Comparison of ENCODE assay signal across 8 cellular contexts in the genomic region with DNA sequence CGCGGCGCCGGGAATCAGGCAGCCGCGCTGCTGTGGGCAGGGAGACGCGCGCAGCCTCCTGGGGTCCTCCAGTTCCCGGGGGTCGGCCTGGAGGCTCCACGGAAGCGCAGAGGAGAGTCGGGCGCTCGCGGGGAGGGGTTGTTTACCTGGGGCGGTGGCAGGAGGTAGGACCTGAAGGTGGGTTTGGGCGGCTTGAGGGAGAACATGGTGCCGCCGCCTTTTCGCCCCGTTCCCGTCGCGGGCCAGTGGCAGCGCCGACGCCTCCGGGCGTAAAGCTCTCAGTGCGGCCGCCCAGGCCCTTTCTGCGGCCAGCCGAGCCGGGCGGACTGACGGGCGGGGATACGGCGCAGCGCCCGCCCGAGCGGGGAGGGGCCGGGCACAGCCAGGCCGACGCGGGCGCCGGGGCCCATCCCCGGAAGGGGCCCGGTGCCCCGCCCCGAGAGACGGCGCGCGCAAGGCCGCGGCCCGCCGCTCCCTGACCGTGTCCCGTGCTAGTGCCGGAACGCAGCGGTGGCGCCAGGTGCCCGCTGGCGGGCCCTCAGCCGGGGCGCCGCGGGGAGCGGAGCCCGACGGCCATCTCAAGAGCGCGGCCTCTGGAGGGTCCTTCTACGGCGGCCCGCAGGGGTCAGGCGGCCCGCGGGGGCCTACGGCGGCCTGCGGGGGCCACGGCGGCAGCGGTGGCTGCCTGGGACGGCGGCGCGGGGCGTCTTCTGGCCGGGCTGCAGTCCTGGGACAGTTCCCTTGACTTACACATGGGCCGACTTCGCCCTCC. TPM values are rescaled to one million over a fixed set of nuclear protein-coding genes. Genes with fewer than 3 reads are reported as not detected.
A peak's percentile ranks its signal among the peaks of the same experiment; 100 is the strongest.
DNase-seq lines count a peak whose midpoint lies in the region; ATAC-seq and TF ChIP-seq lines count a peak whose summit lies in the region.

A gene with protein sequence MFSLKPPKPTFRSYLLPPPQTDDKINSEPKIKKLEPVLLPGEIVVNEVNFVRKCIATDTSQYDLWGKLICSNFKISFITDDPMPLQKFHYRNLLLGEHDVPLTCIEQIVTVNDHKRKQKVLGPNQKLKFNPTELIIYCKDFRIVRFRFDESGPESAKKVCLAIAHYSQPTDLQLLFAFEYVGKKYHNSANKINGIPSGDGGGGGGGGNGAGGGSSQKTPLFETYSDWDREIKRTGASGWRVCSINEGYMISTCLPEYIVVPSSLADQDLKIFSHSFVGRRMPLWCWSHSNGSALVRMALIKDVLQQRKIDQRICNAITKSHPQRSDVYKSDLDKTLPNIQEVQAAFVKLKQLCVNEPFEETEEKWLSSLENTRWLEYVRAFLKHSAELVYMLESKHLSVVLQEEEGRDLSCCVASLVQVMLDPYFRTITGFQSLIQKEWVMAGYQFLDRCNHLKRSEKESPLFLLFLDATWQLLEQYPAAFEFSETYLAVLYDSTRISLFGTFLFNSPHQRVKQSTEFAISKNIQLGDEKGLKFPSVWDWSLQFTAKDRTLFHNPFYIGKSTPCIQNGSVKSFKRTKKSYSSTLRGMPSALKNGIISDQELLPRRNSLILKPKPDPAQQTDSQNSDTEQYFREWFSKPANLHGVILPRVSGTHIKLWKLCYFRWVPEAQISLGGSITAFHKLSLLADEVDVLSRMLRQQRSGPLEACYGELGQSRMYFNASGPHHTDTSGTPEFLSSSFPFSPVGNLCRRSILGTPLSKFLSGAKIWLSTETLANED (minus strand): TSS at position 328 of the 772 bp plus-strand sequence. CDS start 122 bp downstream, at position 206.

- H3K9me3 ChIP-seq in adipocyte (ENCODE audit: control insufficient read depth, low read length) (no peaks in the 10 kb centered on the region), heart left ventricle (no peaks in the 10 kb centered on the region), upper lobe of left lung (no peaks in the 10 kb centered on the region)

- peaks cover 1% of the 10 kb centered on the region for H3K36me3 Mint-ChIP-seq in progenitor cell of endocrine pancreas (ENCODE audit: insufficient read depth)

- peak within 1 kb of the TSS; percentile 99 for H3K9ac ChIP-seq in adipocyte (ENCODE audit: low read length)

- H3K4me1 Mint-ChIP-seq in progenitor cell of endocrine pancreas (ENCODE audit: low read depth) = peaks cover 18% of the 10 kb centered on the region

- no peaks in the 10 kb centered on the region for H3K27me3 Mint-ChIP-seq in progenitor cell of endocrine pancreas

- TF ChIP-seq EP300 in Ishikawa (IDR thresholded peaks at IDR 0.05; ENCODE audit: borderline replicate concordance) (no peak; the same call in 1 of the 2 replicates), upper lobe of left lung (IDR thresholded peaks at IDR 0.05) (no peak)

- H3K4me3 ChIP-seq in adipocyte (ENCODE audit: low read length) (peak within 1 kb of the TSS; percentile 99), heart left ventricle (peak within 1 kb of the TSS; percentile 82 to 99 (median 94)), upper lobe of left lung (peak within 1 kb of the TSS; percentile 50 to 94 (median 74))

- H3K36me3 ChIP-seq in adipocyte (ENCODE audit: control insufficient read depth, insufficient read depth, low read length, severe bottlenecking) (peaks cover 6% of the 10 kb centered on the region), heart left ventricle (peaks cover 0 to 20% (median 0%) of the 10 kb centered on the region in 9 donors), upper lobe of left lung (peaks cover 0 to 9% (median 0%) of the 10 kb centered on the region in 4 donors)

- peaks cover 7% of the 10 kb centered on the region for H3K9me3 Mint-ChIP-seq in progenitor cell of endocrine pancreas (ENCODE audit: low read depth)

- peak within 1 kb of the TSS; percentile 98 for H3K27ac Mint-ChIP-seq in progenitor cell of endocrine pancreas

- intact Hi-C loops in heart left ventricle (cut with DNase I) = loop anchor here in 4 of 10 donors (2.0 to 10.0 kb wide), 8 partner anchors 41 to 497 kb away; partner anchors contain the start of genes FAN1 (in 1 of the 4) and KLF13 (in 1 of the 4)

- DNase-seq in EL (peak; percentile 82), SW480 (ENCODE audit: low spot score) (peak; percentile 78), adipocyte (ENCODE audit: low read depth) (peak; percentile 87), heart left ventricle (peak; percentile 61 to 88 (median 84)), progenitor cell of endocrine pancreas (ENCODE audit: low spot score, unreplicated experiment) (peak; percentile 70), upper lobe of left lung (peak; percentile 76 to 97)

- no peak for TF ChIP-seq RAD21 in Ishikawa (IDR thresholded peaks at IDR 0.05; ENCODE audit: low read depth)

- ATAC-seq in GM21619 (IDR thresholded peaks at IDR 0.05; ENCODE audit: unreplicated experiment) (peak; percentile 84), heart left ventricle (peak; percentile 70 to 98 (median 96)), upper lobe of left lung (ENCODE audit: low FRiP score in 2 of 2) (peak; percentile 96 to 99)

- H3K27ac ChIP-seq in heart left ventricle (peak within 1 kb of the TSS; percentile 89 to 99 (median 96)), upper lobe of left lung (peak within 1 kb of the TSS; percentile 92 to 99 (median 98))

- peak within 1 kb of the TSS; percentile 94 for H3K4me3 Mint-ChIP-seq in progenitor cell of endocrine pancreas (ENCODE audit: low read depth)

- H3K4me1 ChIP-seq in adipocyte (ENCODE audit: control insufficient read depth, insufficient read depth, low read length) (peaks cover 24% of the 10 kb centered on the region), heart left ventricle (peaks cover 0 to 48% (median 40%) of the 10 kb centered on the region in 12 donors), upper lobe of left lung (peaks cover 16 to 39% (median 26%) of the 10 kb centered on the region in 4 donors)

- 0 to 1% (median 0%) methylated on average over 40 to 100 of the region's 100 CpGs for WGBS in heart left ventricle, 4 donors
- WGBS in upper lobe of left lung, 2 donors = 0% methylated on average over 4 to 68 of the region's 100 CpGs

- peak in 1 of 2 donors; percentile 82 for TF ChIP-seq POLR2A in heart left ventricle (IDR thresholded peaks at IDR 0.05)
- TF ChIP-seq POLR2A in upper lobe of left lung (IDR thresholded peaks at IDR 0.05) = peak in 3 of 4 donors; percentile 85 to 95 (median 93)

- H3K27me3 ChIP-seq in adipocyte (replicated peaks; ENCODE audit: control insufficient read depth, insufficient read depth, low read length) = no peaks in the 10 kb centered on the region
- H3K27me3 ChIP-seq in heart left ventricle = no peaks in the 10 kb centered on the region
- no peaks in the 10 kb centered on the region for H3K27me3 ChIP-seq in upper lobe of left lung

- TF ChIP-seq CTCF in heart left ventricle (IDR thresholded peaks at IDR 0.05) (no peak), progenitor cell of endocrine pancreas (IDR thresholded peaks at IDR 0.05; ENCODE audit: unreplicated experiment) (no peak), upper lobe of left lung (IDR thresholded peaks at IDR 0.05) (peak in 2 of 6 experiments; percentile 19 to 26)

TF ChIP-seq in Ishikawa, 13 proteins besides CTCF, POLR2A, EP300 and RAD21 (continues in another document):
- TF ChIP-seq TAF1 (IDR thresholded peaks at IDR 0.05; ENCODE audit: low read depth) = peak; percentile 58; the same call in 1 of the 2 replicates
- TF ChIP-seq USF1 (IDR thresholded peaks at IDR 0.05) = no peak
- no peak for TF ChIP-seq NFIC (IDR thresholded peaks at IDR 0.05)
- TF ChIP-seq YY1 (IDR thresholded peaks at IDR 0.05; ENCODE audit: low read depth) = 0 out of 2 replicates have a peak, but pooled peaks have one; percentile 23
- TF ChIP-seq CEBPB (IDR thresholded peaks at IDR 0.05) = no peak
- no peak for TF ChIP-seq TEAD4 (IDR thresholded peaks at IDR 0.05)
- TF ChIP-seq ZBTB7A (IDR thresholded peaks at IDR 0.05; ENCODE audit: low read depth) = peak; percentile 87
- TF ChIP-seq TCF12 (IDR thresholded peaks at IDR 0.05; ENCODE audit: low read depth) = no peak; the same call in 1 of the 2 replicates
- TF ChIP-seq CREB1 (IDR thresholded peaks at IDR 0.05; ENCODE audit: low read depth) = no peak
- no peak; the same call in 1 of the 2 replicates for TF ChIP-seq REST (IDR thresholded peaks at IDR 0.05; ENCODE audit: low read depth)
- no peak for TF ChIP-seq FOXM1 (IDR thresholded peaks at IDR 0.05; ENCODE audit: borderline replicate concordance, low read depth)

RNA-seq across cellular contexts. Expression of the gene that starts here (rescaled TPM):
- total RNA-seq in heart left ventricle (10 to 100 TPM; 14.4 to 38.9 (median 27.8) TPM), progenitor cell of endocrine pancreas (21.1 and 21.2 TPM in 2 replicates), upper lobe of left lung (10 to 100 TPM; 28.6 to 48.7 (median 36.8) TPM)
- 10 to 100 TPM in 1 of 2 donors, 1 to 10 TPM in 1; 8.6 to 22.6 TPM for polyA plus RNA-seq in heart left ventricle

Comparison
In these comparisons a context has a peak if more than half of its experiments do, and no peak if none do; other contexts are left out.
1. Peak in every context shown above with its lines: DNase-seq, ATAC-seq, H3K4me3 ChIP-seq and H3K27ac ChIP-seq.